ENCODE assay signal across 22 cellular contexts in the genomic region with DNA sequence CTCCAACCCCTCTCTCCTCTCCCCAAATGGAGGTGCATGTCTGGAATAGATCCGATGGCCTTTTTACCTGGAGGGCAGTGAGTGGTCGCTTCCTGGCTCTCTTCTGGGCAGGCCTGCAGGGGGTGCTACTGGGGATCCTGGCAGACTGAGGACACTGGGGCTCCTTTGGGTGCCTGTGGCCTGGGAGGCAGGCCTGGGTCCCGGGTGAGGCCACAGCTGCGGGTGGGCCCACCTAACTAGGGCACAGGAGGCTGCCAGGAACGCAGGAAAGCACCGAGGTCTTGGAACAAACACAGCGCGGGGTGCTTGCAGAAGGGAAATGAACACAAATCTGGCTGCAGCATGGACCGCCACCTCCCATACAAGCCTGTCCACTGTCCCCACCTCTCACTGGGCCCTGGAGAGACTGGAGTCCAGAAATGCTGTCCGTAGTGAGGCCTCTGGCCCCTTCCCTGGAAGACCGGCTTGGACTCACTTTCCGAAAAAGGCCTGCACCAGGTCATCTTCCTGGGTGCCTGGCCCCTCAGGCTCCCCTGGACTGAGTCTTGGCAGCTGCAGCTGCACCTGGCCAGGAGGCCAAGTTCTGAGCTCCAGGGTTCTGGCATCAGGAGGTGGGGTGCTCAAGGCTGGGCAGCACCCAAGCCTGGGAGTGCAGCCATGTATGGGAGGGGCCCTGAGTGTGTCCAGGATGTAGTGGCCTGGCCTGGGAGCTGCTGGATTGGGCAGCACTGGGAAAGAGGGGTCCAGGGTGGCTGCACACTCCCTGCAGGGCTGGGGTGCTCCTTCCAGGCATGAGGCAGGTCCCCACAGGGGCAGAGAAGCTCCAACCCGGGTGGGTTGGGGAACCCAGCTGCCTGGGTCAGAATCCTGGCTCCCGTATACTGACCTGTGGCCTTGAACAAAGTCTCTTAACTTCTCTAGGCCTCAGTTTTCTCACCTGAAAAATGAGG.
DNase-seq lines count a peak whose midpoint lies in the region; ATAC-seq, FAIRE-seq and TF ChIP-seq lines count a peak whose summit lies in the region.
"Had no signal": no experiment of that assay in that cellular context is flagged by ENCODE, and none has a peak within 500 bp of the region (broad histone marks: within the 10 kb centered on the region; RNA-seq: fewer than 3 reads in every experiment).

No MANE protein-coding gene starts in this region.

- peaks cover 8% of the 10 kb centered on the region for H3K27me3 Mint-ChIP-seq in progenitor cell of endocrine pancreas
- H3K27me3 Mint-ChIP-seq: CD4-positive, alpha-beta T cell had no signal

- no peak overlapping the region for H4K5ac ChIP-seq in H1 (ENCODE audit: insufficient read length, low read depth, low read length)

- peak; percentile 26 for TF ChIP-seq CTCF in DOHH2 (IDR thresholded peaks at IDR 0.05; ENCODE audit: low read depth, low read length, poor library complexity, severe bottlenecking)
- TF ChIP-seq CTCF in HFF-Myc (IDR thresholded peaks at IDR 0.05; ENCODE audit: low read depth, low read length, missing control alignments): peak; percentile 27
- TF ChIP-seq CTCF in H1 (IDR thresholded peaks at IDR 0.05; ENCODE audit: control extremely low read depth in 1 of 3, insufficient read depth in 1 of 3, low read depth in 1 of 3, low read length in 3 of 3): peak; percentile 43 to 51 (median 44)
- peak; percentile 22 for TF ChIP-seq CTCF in progenitor cell of endocrine pancreas (IDR thresholded peaks at IDR 0.05; ENCODE audit: unreplicated experiment)
- TF ChIP-seq CTCF in ovary (IDR thresholded peaks at IDR 0.05): no peak

- H3K4ac ChIP-seq in H1 (replicated peaks; ENCODE audit: insufficient read length, low read depth, low read length): no peak overlapping the region

- WGBS in H1 (ENCODE audit: extremely low coverage in 1 of 2, insufficient coverage in 1 of 2, insufficient read length in 1 of 2, insufficient replicate concordance in 2 of 2, low coverage in 1 of 2, low lambda C conversion rate in 2 of 2, missing lambda C conversion rate in 1 of 2), 2 experiments: 78% methylated on average over 14 of the region's 14 CpGs; no CpG with 5 or more reads in 1 of the 2 experiments
- 63 to 82% (median 74%) methylated on average over 13 to 14 of the region's 14 CpGs for WGBS in ovary, 3 donors

- H3K36me3 ChIP-seq in DOHH2 (ENCODE audit: control insufficient read depth, low read length): no peaks in the 10 kb centered on the region
- H3K36me3 ChIP-seq in H1 (ENCODE audit: control insufficient read depth in 2 of 4, insufficient read depth in 4 of 4, low read length in 3 of 4): no peaks in the 10 kb centered on the region
- H3K36me3 ChIP-seq in ovary: no peaks in the 10 kb centered on the region
- H3K36me3 ChIP-seq: left ventricle myocardium inferior had no signal

- no peak for FAIRE-seq in H1 (lab: Jason Lieb, UNC)
- FAIRE-seq: endometrium, frontal cortex, GM12892, RCC 7860 had no signal

- intact Hi-C loops in ovary (cut with DNase I): no loop called here

- H3K27ac Mint-ChIP-seq in progenitor cell of endocrine pancreas: peak overlapping the region; percentile 33
- H3K27ac Mint-ChIP-seq: activated T-helper 17 cell treated with anti-CD3 and anti-CD28 coated beads, Interleukin-2, amount 50 U/mL, for 72 hours; CD4-positive, alpha-beta T cell; stimulated activated memory B cell treated with anti-CD40 and anti-IgM and Interleukin-4, amounts not matched to agents 10 μg/mL and 1 μg/mL and 100 μg/mL, for 72 hours; T-cell; type B pancreatic cell had no signal

- H2AFZ ChIP-seq in H1 (ENCODE audit: low read length): no peak overlapping the region
- H2AFZ ChIP-seq: parathyroid adenoma had no signal

- H2BK120ac ChIP-seq in H1 (replicated peaks; ENCODE audit: low read depth, low read length): no peak overlapping the region

- H3K4me3 Mint-ChIP-seq in progenitor cell of endocrine pancreas (ENCODE audit: low read depth): no peak overlapping the region
- H3K4me3 Mint-ChIP-seq: activated T-helper 17 cell treated with anti-CD3 and anti-CD28 coated beads, Interleukin-2, amount 50 U/mL, for 72 hours; CD4-positive, alpha-beta T cell; stimulated activated memory B cell treated with anti-CD40 and anti-IgM and Interleukin-4, amounts not matched to agents 10 μg/mL and 1 μg/mL and 100 μg/mL, for 72 hours; T-cell; type B pancreatic cell had no signal

- TF ChIP-seq POLR2A in H1 (IDR thresholded peaks at IDR 0.05; ENCODE audit: control extremely low read depth in 1 of 2, low read depth in 2 of 2, low read length in 2 of 2) (no peak), ovary (IDR thresholded peaks at IDR 0.05) (no peak)

- H3K9me3 Mint-ChIP-seq in progenitor cell of endocrine pancreas (ENCODE audit: low read depth): peaks cover 3% of the 10 kb centered on the region
- H3K9me3 Mint-ChIP-seq: activated T-helper 17 cell treated with anti-CD3 and anti-CD28 coated beads, Interleukin-2, amount 50 U/mL, for 72 hours; CD4-positive, alpha-beta T cell; stimulated activated memory B cell treated with anti-CD40 and anti-IgM and Interleukin-4, amounts not matched to agents 10 μg/mL and 1 μg/mL and 100 μg/mL, for 72 hours; T-cell; type B pancreatic cell had no signal

- no peak overlapping the region for H3K23ac ChIP-seq in H1 (ENCODE audit: insufficient read length)

- no peaks in the 10 kb centered on the region for H3F3A ChIP-seq in DOHH2 (ENCODE audit: control insufficient read depth, insufficient read depth)

- H3K79me1 ChIP-seq in H1 (ENCODE audit: low read depth, low read length): no peaks in the 10 kb centered on the region

- ATAC-seq in HG03175 (IDR thresholded peaks at IDR 0.05; ENCODE audit: unreplicated experiment): no peak
- ATAC-seq: activated T-helper 17 cell treated with anti-CD3 and anti-CD28 coated beads, Interleukin-2, amount 50 U/mL, for 72 hours; stimulated activated memory B cell treated with anti-CD40 and anti-IgM and Interleukin-4, amounts not matched to agents 10 μg/mL and 1 μg/mL and 100 μg/mL, for 72 hours; T-cell had no signal

- no peak overlapping the region for H2BK5ac ChIP-seq in H1 (ENCODE audit: low read depth, low read length)

- no peak overlapping the region for H3K56ac ChIP-seq in H1 (replicated peaks; ENCODE audit: insufficient read length, low read depth, low read length)

- POLR2A ChIA-PET in H1 (lab: Charles Lee; ENCODE audit: partially characterized antibody): no interaction called here

- peaks cover 7% of the 10 kb centered on the region for H3K4me1 Mint-ChIP-seq in progenitor cell of endocrine pancreas (ENCODE audit: low read depth)
- H3K4me1 Mint-ChIP-seq: activated T-helper 17 cell treated with anti-CD3 and anti-CD28 coated beads, Interleukin-2, amount 50 U/mL, for 72 hours had no signal

- H2AK5ac ChIP-seq in H1 (ENCODE audit: low read depth, low read length): no peak overlapping the region

- TF ChIP-seq RAD21 in H1 (IDR thresholded peaks at IDR 0.05 in 1 of 2, conservative IDR thresholded peaks at IDR 0.05 in 1 of 2; ENCODE audit: low read depth in 2 of 2, low read length in 2 of 2): peak in 1 of 2 experiments; percentile 41; a peak in 2 of 4 replicates

- H3K79me2 ChIP-seq in DOHH2 (ENCODE audit: control insufficient read depth, low read length): no peaks in the 10 kb centered on the region
- H3K79me2 ChIP-seq in H1 (ENCODE audit: control insufficient read depth in 1 of 2, insufficient read depth in 2 of 2, low read length in 2 of 2): no peaks in the 10 kb centered on the region
- H3K79me2 ChIP-seq: parathyroid adenoma had no signal

- TF ChIP-seq EP300 in H1 (IDR thresholded peaks at IDR 0.05; ENCODE audit: borderline replicate concordance in 1 of 2, low read depth in 2 of 2, low read length in 2 of 2): no peak
- TF ChIP-seq EP300 in ovary (IDR thresholded peaks at IDR 0.05): no peak

- CTCF ChIA-PET in H1 (lab: Charles Lee; ENCODE audit: partially characterized antibody): interaction anchor here (1.0 to 2.2 kb wide), 4 partner anchors 16 to 424 kb away, joined by 3 to 6 read pairs (median 4); no protein-coding TSS in a partner anchor

- H2BK15ac ChIP-seq in H1 (ENCODE audit: low read length): no peak overlapping the region

- H2BK12ac ChIP-seq in H1 (ENCODE audit: low read depth, low read length): no peak overlapping the region

- peak overlapping the region; percentile 73 for H4K8ac ChIP-seq in H1 (ENCODE audit: extremely low read depth, insufficient read depth, low read length)

- no peaks in the 10 kb centered on the region for H3K36me3 Mint-ChIP-seq in progenitor cell of endocrine pancreas (ENCODE audit: insufficient read depth)
- H3K36me3 Mint-ChIP-seq: stimulated activated memory B cell treated with anti-CD40 and anti-IgM and Interleukin-4, amounts not matched to agents 10 μg/mL and 1 μg/mL and 100 μg/mL, for 72 hours; T-cell; type B pancreatic cell had no signal

- H3K4me1 ChIP-seq in DOHH2 (ENCODE audit: control insufficient read depth, low read length) (no peaks in the 10 kb centered on the region), H1 (replicated peaks in 1 of 4; ENCODE audit: control insufficient read depth in 3 of 4, insufficient read depth in 4 of 4, low read length in 3 of 4) (peaks cover 0 to 4% (median 0%) of the 10 kb centered on the region in 4 experiments; a peak in 2 of 7 replicates), ovary (ENCODE audit: insufficient read depth) (no peaks in the 10 kb centered on the region)
- H3K4me1 ChIP-seq: left ventricle myocardium inferior, parathyroid adenoma had no signal

- H3K4me3 ChIP-seq in DOHH2 (ENCODE audit: low read length): no peak overlapping the region
- H3K4me3 ChIP-seq in HFF-Myc (replicated peaks; ENCODE audit: low read depth, low read length): no peak overlapping the region
- no peak overlapping the region for H3K4me3 ChIP-seq in H1 (ENCODE audit: extremely low read depth in 1 of 4, insufficient read depth in 2 of 4, low read depth in 3 of 4, low read length in 4 of 4)
- no peak overlapping the region for H3K4me3 ChIP-seq in ovary
- H3K4me3 ChIP-seq: left ventricle myocardium inferior had no signal

- no peak overlapping the region for H4K91ac ChIP-seq in H1 (replicated peaks; ENCODE audit: insufficient read length, low read length)

- H2BK20ac ChIP-seq in H1 (ENCODE audit: low read length): no peak overlapping the region

- H4K20me1 ChIP-seq in DOHH2 (ENCODE audit: control insufficient read depth, insufficient read depth, low read depth, low read length) (no peaks in the 10 kb centered on the region), H1 (replicated peaks in 1 of 2; ENCODE audit: control insufficient read depth in 1 of 2, insufficient read depth in 2 of 2, low read length in 2 of 2) (no peaks in the 10 kb centered on the region)

- no peak overlapping the region for H3K4me2 ChIP-seq in DOHH2 (ENCODE audit: low read length)
- H3K4me2 ChIP-seq in H1 (ENCODE audit: insufficient read depth in 1 of 2, low read depth in 2 of 2, low read length in 2 of 2): no peak overlapping the region

- peak overlapping the region; percentile 69 for H3K14ac ChIP-seq in H1 (ENCODE audit: insufficient read length)

- H3K9me3 ChIP-seq in DOHH2 (ENCODE audit: control insufficient read depth, insufficient read depth, low read length): no peaks in the 10 kb centered on the region
- no peaks in the 10 kb centered on the region for H3K9me3 ChIP-seq in H1 (ENCODE audit: insufficient read depth in 2 of 2, low read depth in 1 of 2, low read length in 1 of 2)
- H3K9me3 ChIP-seq in ovary: no peaks in the 10 kb centered on the region
- H3K9me3 ChIP-seq: left ventricle myocardium inferior had no signal

- H3K18ac ChIP-seq in H1 (ENCODE audit: extremely low read depth, low read length): no peak overlapping the region

- no peaks in the 10 kb centered on the region for H3K9me2 ChIP-seq in DOHH2 (replicated peaks; ENCODE audit: control insufficient read depth, low read length)

- H3K27ac ChIP-seq in DOHH2 (ENCODE audit: low read depth, low read length): no peak overlapping the region
- no peak overlapping the region for H3K27ac ChIP-seq in H1 (ENCODE audit: low read depth, low read length)
- no peak overlapping the region for H3K27ac ChIP-seq in ovary
- H3K27ac ChIP-seq: left ventricle myocardium inferior, parathyroid adenoma had no signal

- H3K9ac ChIP-seq in H1 (replicated peaks in 1 of 4; ENCODE audit: extremely low read depth in 1 of 4, low read depth in 3 of 4, low read length in 3 of 4): no peak overlapping the region
- H3K9ac ChIP-seq: parathyroid adenoma had no signal

- H3K27me3 ChIP-seq in DOHH2 (ENCODE audit: control insufficient read depth, low read length) (no peaks in the 10 kb centered on the region), H1 (replicated peaks in 1 of 4; ENCODE audit: control insufficient read depth in 3 of 4, extremely low read depth in 1 of 4, insufficient read depth in 3 of 4, low read length in 3 of 4) (no peaks in the 10 kb centered on the region), ovary (no peaks in the 10 kb centered on the region)

- H3K23me2 ChIP-seq in H1 (ENCODE audit: low read depth, low read length): 0 out of 2 replicates have a peak, but pooled peaks cover 1% of the 10 kb centered on the region

- DNase-seq in HFF-Myc (ENCODE audit: extremely low read depth, low read depth) (no peak), H1 (ENCODE audit: low read depth in 1 of 2, low spot score in 2 of 2) (no peak), progenitor cell of endocrine pancreas (ENCODE audit: low spot score, unreplicated experiment) (no peak), NCI-H1436 (lab: John Stamatoyannopoulos, UW) (no peak), ovary (no peak)
- DNase-seq: amygdala; CD4-positive, alpha-beta T cell; EL; left ventricle myocardium inferior; NCI-H2081 treated with DMSO at 0.1 percent for 48 hours; NCI-H526 treated with DMSO at 0.1 percent for 48 hours; T-cell had no signal

Comparison
In these comparisons a context has a peak if more than half of its experiments do, and no peak if none do; other contexts are left out.
1. CTCF ChIP-seq: peak in DOHH2 (single experiment), HFF-Myc (single experiment), H1 (3 of 3) and progenitor cell of endocrine pancreas (single experiment); none in ovary (0 of 3).